ENCODE assay signal across 13 cellular contexts in genomic region chr13:39401756-39402155, GRCh38.
"Had no signal": no experiment of that assay in that cellular context is flagged by ENCODE, and none has a peak within 500 bp of the region (broad histone marks: within the 10 kb centered on the region; RNA-seq: fewer than 3 reads in every experiment).

No MANE protein-coding gene starts in this region.

- H3K9me3 ChIP-seq: breast epithelium, neutrophil had no signal

- H3K27ac ChIP-seq: breast epithelium, foreskin keratinocyte, neutrophil, parathyroid adenoma had no signal

- H3K4me3 ChIP-seq: breast epithelium had no signal

- H3K4me1 ChIP-seq: breast epithelium, foreskin keratinocyte, parathyroid adenoma had no signal

- H3K27me3 ChIP-seq: breast epithelium, foreskin keratinocyte, neutrophil had no signal

- H3K36me3 ChIP-seq: breast epithelium, neutrophil had no signal

- DNase-seq: activated CD4-positive, CD25-positive, alpha-beta regulatory T cell treated with anti-CD3 and anti-CD28 coated beads, Interleukin-2, amount 50 U/mL, for 72 hours; activated naive CD4-positive, alpha-beta T cell treated with Interleukin-2 at 50 U/mL for 16 hours; activated T-cell treated with anti-CD3 and anti-CD28 coated beads for 4 hours; aorta; effector CD8-positive, alpha-beta T cell; foreskin keratinocyte; glutamatergic neuron; mesenchymal stem cell; naive thymus-derived CD8-positive, alpha-beta T cell; stimulated activated CD4-positive, alpha-beta T cell treated with anti-CD3 and anti-CD28 coated beads, Interleukin-1b, Interleukin-23, amount 100 ng/mL, for 48 hours had no signal
